In genomic region chr7:44767912-44768662, GRCh38 we compare ENCODE assay signal across 8 cellular contexts. TPM values are rescaled to one million over a fixed set of nuclear protein-coding genes. Genes with fewer than 3 reads are reported as not detected.
A peak's percentile ranks its signal among the peaks of the same experiment; 100 is the strongest.
DNase-seq lines count a peak whose midpoint lies in the region; ATAC-seq and TF ChIP-seq lines count a peak whose summit lies in the region.

No MANE protein-coding gene starts in this region.

- peaks cover 54% of the 10 kb centered on the region for H3K36me3 Mint-ChIP-seq in activated CD4-positive, alpha-beta memory T cell treated with anti-CD3 and anti-CD28 coated beads, Interleukin-2, amount 10 ng/mL, durations not matched to agents 7 days and 5 days (ENCODE audit: low read depth)

- TF ChIP-seq POLR2A in GM18505 (IDR thresholded peaks at IDR 0.05; ENCODE audit: borderline replicate concordance, extremely low read depth, insufficient read depth, insufficient read length): peak; percentile 37

- no peaks in the 10 kb centered on the region for H3K27me3 Mint-ChIP-seq in activated CD4-positive, alpha-beta memory T cell treated with anti-CD3 and anti-CD28 coated beads, Interleukin-2, amount 10 ng/mL, durations not matched to agents 7 days and 5 days

- H3K9me3 Mint-ChIP-seq in activated CD4-positive, alpha-beta memory T cell treated with anti-CD3 and anti-CD28 coated beads, Interleukin-2, amount 10 ng/mL, durations not matched to agents 7 days and 5 days: no peaks in the 10 kb centered on the region

- H3K4me3 Mint-ChIP-seq in activated CD4-positive, alpha-beta memory T cell treated with anti-CD3 and anti-CD28 coated beads, Interleukin-2, amount 10 ng/mL, durations not matched to agents 7 days and 5 days: no peak overlapping the region

- ATAC-seq in GM18505 (IDR thresholded peaks at IDR 0.05; ENCODE audit: unreplicated experiment) (peak; percentile 60), HG03108 (IDR thresholded peaks at IDR 0.05; ENCODE audit: unreplicated experiment) (peak; percentile 61), sciatic nerve (peak; percentile 75), GM21528 (IDR thresholded peaks at IDR 0.05; ENCODE audit: low FRiP score, unreplicated experiment) (no peak)

- CTCF ChIA-PET in activated CD4-positive, alpha-beta memory T cell treated with anti-CD3 and anti-CD28 coated beads, Interleukin-2, amount 10 ng/mL, durations not matched to agents 7 days and 5 days (lab: Charles Lee): interaction anchor here (1.1 kb wide), 1 partner anchor 203 kb away, joined by 3 read pairs; no protein-coding TSS in a partner anchor

- H3K27ac Mint-ChIP-seq in activated CD4-positive, alpha-beta memory T cell treated with anti-CD3 and anti-CD28 coated beads, Interleukin-2, amount 10 ng/mL, durations not matched to agents 7 days and 5 days: peak overlapping the region; percentile 54

- POLR2A ChIA-PET in activated CD4-positive, alpha-beta memory T cell treated with anti-CD3 and anti-CD28 coated beads, Interleukin-2, amount 10 ng/mL, durations not matched to agents 7 days and 5 days (lab: Charles Lee): interaction anchor here (0.7 to 3.2 kb wide), 11 partner anchors 19 to 572 kb away, joined by 3 to 19 read pairs (median 4); partner anchors contain the start of genes H2AZ2, OGDH, TMED4 and ZMIZ2

- in situ Hi-C loops in G401 (cut with HindIII; ENCODE audit: low sequenced_read_pairs): no loop called here

- intact Hi-C loops in head of caudate nucleus (cut with DNase I): no loop called here
- intact Hi-C loops in sciatic nerve (cut with DNase I): no loop called here

- DNase-seq in activated CD4-positive, alpha-beta memory T cell treated with anti-CD3 and anti-CD28 coated beads, Interleukin-2, amount 10 ng/mL, durations not matched to agents 7 days and 5 days: peak; percentile 47
- DNase-seq in head of caudate nucleus: peak; percentile 36 to 86 (median 69)
- no peak for DNase-seq in sciatic nerve (ENCODE audit: low spot score)
- no peak for DNase-seq in G401 (ENCODE audit: low spot score)
- no peak for DNase-seq in stimulated activated CD4-positive, alpha-beta T cell treated with anti-CD3 and anti-CD28 coated beads, Interleukin-2, amount 100 ng/mL, for 24 hours

- H3K4me1 Mint-ChIP-seq in activated CD4-positive, alpha-beta memory T cell treated with anti-CD3 and anti-CD28 coated beads, Interleukin-2, amount 10 ng/mL, durations not matched to agents 7 days and 5 days: peaks cover 33% of the 10 kb centered on the region

RNA-seq across cellular contexts. Expression of gene ZMIZ2, which starts 19.4 kb away (rescaled TPM):
- total RNA-seq in activated CD4-positive, alpha-beta memory T cell treated with anti-CD3 and anti-CD28 coated beads, Interleukin-2, amount 10 ng/mL, durations not matched to agents 7 days and 5 days: 10 to 100 TPM; 85.2 to 91.4 TPM
- total RNA-seq in sciatic nerve: 92.7 TPM
- 0.92 and 2.3 TPM in 2 replicates for total RNA-seq in G401 (2014; rRNA removed; shearing (Covaris generic))

RNA-seq across cellular contexts. Expression of gene PPIA, which starts 28.4 kb away (rescaled TPM):
- 1,000 to 10,000 TPM; 2,032 to 2,102 TPM for total RNA-seq in activated CD4-positive, alpha-beta memory T cell treated with anti-CD3 and anti-CD28 coated beads, Interleukin-2, amount 10 ng/mL, durations not matched to agents 7 days and 5 days
- total RNA-seq in sciatic nerve: 637 TPM
- 4,753 and 4,999 TPM in 2 replicates for total RNA-seq in G401 (2014; rRNA removed; shearing (Covaris generic))

Comparison
In these comparisons a context has a peak if more than half of its experiments do, and no peak if none do; other contexts are left out.
1. DNase-seq: peak in activated CD4-positive, alpha-beta memory T cell treated with anti-CD3 and anti-CD28 coated beads, Interleukin-2, amount 10 ng/mL, durations not matched to agents 7 days and 5 days (single experiment) and head of caudate nucleus (42 of 42); none in sciatic nerve (single experiment), G401 (single experiment) and stimulated activated CD4-positive, alpha-beta T cell treated with anti-CD3 and anti-CD28 coated beads, Interleukin-2, amount 100 ng/mL, for 24 hours (0 of 2).
2. RNA of gene ZMIZ2, which starts 19.4 kb away (total RNA-seq): 92.7 TPM in sciatic nerve (single experiment) and 85.2 to 91.4 TPM in activated CD4-positive, alpha-beta memory T cell treated with anti-CD3 and anti-CD28 coated beads, Interleukin-2, amount 10 ng/mL, durations not matched to agents 7 days and 5 days; 0.92 to 2.3 TPM in G401; every median in the first group is over 10 times any median in the second.